Comparison of ENCODE assay signal across 10 cellular contexts in the genomic region with DNA sequence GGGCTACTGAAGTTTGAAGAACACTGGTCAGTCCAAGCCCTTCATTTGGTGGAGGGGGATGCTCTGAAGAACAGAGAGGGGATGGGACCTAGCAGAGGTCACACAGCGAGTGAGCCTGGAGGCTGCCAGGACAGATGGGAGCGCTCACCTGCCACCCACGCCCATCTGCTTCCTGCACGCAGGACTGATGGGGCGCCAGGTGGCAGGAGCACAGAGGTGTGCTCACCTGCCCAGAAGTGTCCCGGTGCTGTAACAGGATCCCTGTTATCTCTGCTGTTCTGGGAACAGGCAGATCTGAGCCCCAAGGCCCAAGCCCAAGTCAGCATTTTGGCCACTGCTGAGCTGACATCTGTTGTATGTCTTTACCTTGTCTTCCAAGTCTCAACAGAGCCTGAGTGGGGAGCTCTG. TPM values are rescaled to one million over a fixed set of nuclear protein-coding genes. Genes with fewer than 3 reads are reported as not detected.
DNase-seq lines count a peak whose midpoint lies in the region; TF ChIP-seq lines count a peak whose summit lies in the region.
"Had no signal": no experiment of that assay in that cellular context is flagged by ENCODE, and none has a peak within 500 bp of the region (broad histone marks: within the 10 kb centered on the region; RNA-seq: fewer than 3 reads in every experiment).

No MANE protein-coding gene starts in this region.

- 48 to 55% methylated on average over 4 to 5 of the region's 6 CpGs for WGBS in esophagus squamous epithelium, 2 donors
- WGBS in suprapubic skin: 55% methylated on average over 5 of the region's 6 CpGs
- WGBS in tibial nerve, 2 donors: 84 to 85% methylated on average over 6 of the region's 6 CpGs

- H3K4me1 ChIP-seq in esophagus squamous epithelium: peaks cover 20 to 31% (median 22%) of the 10 kb centered on the region in 3 donors
- H3K4me1 ChIP-seq in suprapubic skin: peaks cover 27% of the 10 kb centered on the region
- H3K4me1 ChIP-seq in tibial nerve: peaks cover 0 to 25% (median 0%) of the 10 kb centered on the region in 4 donors

- no peaks in the 10 kb centered on the region for H3K9me3 ChIP-seq in esophagus squamous epithelium
- H3K9me3 ChIP-seq in suprapubic skin: no peaks in the 10 kb centered on the region
- no peaks in the 10 kb centered on the region for H3K9me3 ChIP-seq in tibial nerve
- H3K9me3 ChIP-seq: neutrophil had no signal

- no peaks in the 10 kb centered on the region for H3K36me3 ChIP-seq in esophagus squamous epithelium
- H3K36me3 ChIP-seq in suprapubic skin: no peaks in the 10 kb centered on the region
- no peaks in the 10 kb centered on the region for H3K36me3 ChIP-seq in tibial nerve
- H3K36me3 ChIP-seq: neutrophil had no signal

- H3K27ac ChIP-seq in esophagus squamous epithelium (peak overlapping the region; percentile 39 to 77 (median 56)), suprapubic skin (peak overlapping the region; percentile 65), tibial nerve (no peak overlapping the region)
- H3K27ac ChIP-seq: 22Rv1, neutrophil had no signal

- H3K27me3 ChIP-seq in esophagus squamous epithelium (peaks cover 0 to 35% (median 0%) of the 10 kb centered on the region in 4 donors), suprapubic skin (no peaks in the 10 kb centered on the region), tibial nerve (no peaks in the 10 kb centered on the region)
- H3K27me3 ChIP-seq: neutrophil had no signal

- TF ChIP-seq CTCF in esophagus squamous epithelium (IDR thresholded peaks at IDR 0.05): peak in 1 of 6 experiments; percentile 36
- no peak for TF ChIP-seq CTCF in suprapubic skin (IDR thresholded peaks at IDR 0.05)
- TF ChIP-seq CTCF in tibial nerve (IDR thresholded peaks at IDR 0.05): no peak

- TF ChIP-seq EP300 in suprapubic skin (IDR thresholded peaks at IDR 0.05): no peak
- TF ChIP-seq EP300 in tibial nerve (IDR thresholded peaks at IDR 0.05): no peak

- H3K4me3 ChIP-seq in esophagus squamous epithelium: no peak overlapping the region
- H3K4me3 ChIP-seq in suprapubic skin: no peak overlapping the region
- H3K4me3 ChIP-seq in tibial nerve: no peak overlapping the region

- intact Hi-C loops in esophagus squamous epithelium (cut with DNase I): no loop called here

- TF ChIP-seq POLR2A in esophagus squamous epithelium (IDR thresholded peaks at IDR 0.05): no peak
- TF ChIP-seq POLR2A in suprapubic skin (IDR thresholded peaks at IDR 0.05): no peak
- no peak for TF ChIP-seq POLR2A in tibial nerve (IDR thresholded peaks at IDR 0.05)

- DNase-seq in DMS 273 (lab: John Stamatoyannopoulos, UW; ENCODE audit: unreplicated experiment) (peak; percentile 29), DMS 273 treated with DMSO at 0.1 percent for 48 hours (lab: John Stamatoyannopoulos, UW) (no peak), NCI-H510A treated with DMSO at 0.1 percent for 48 hours (lab: John Stamatoyannopoulos, UW) (peak; percentile 60), esophagus squamous epithelium (lab: John Stamatoyannopoulos, UW) (no peak), suprapubic skin (ENCODE audit: low spot score in 2 of 2) (no peak), tibial nerve (ENCODE audit: low spot score in 2 of 2) (no peak), GOT3 (lab: John Stamatoyannopoulos, UW) (no peak)
- no peak for DNase-seq in effector CD8-positive, alpha-beta T cell (lab: John Stamatoyannopoulos, UW)

RNA-seq across cellular contexts. Expression of gene EPHB2, which starts 40.5 kb away (rescaled TPM):
- total RNA-seq in esophagus squamous epithelium (1 to 10 TPM in 2 of 4 donors, under 1 TPM in 2; 0.08 to 3.4 (median 1.9) TPM), suprapubic skin (1 to 10 TPM in 3 of 4 donors, under 1 TPM in 1; 0.32 to 4.0 (median 1.7) TPM), tibial nerve (10 to 100 TPM in 1 of 4 donors, 1 to 10 TPM in 3; 7.2 to 12.6 (median 9.1) TPM)

Comparison
In these comparisons a context has a peak if more than half of its experiments do, and no peak if none do; other contexts are left out.
1. DNase-seq: peak in DMS 273 (single experiment) and NCI-H510A treated with DMSO at 0.1 percent for 48 hours (single experiment); none in DMS 273 treated with DMSO at 0.1 percent for 48 hours (single experiment), esophagus squamous epithelium (single experiment), suprapubic skin (0 of 2), effector CD8-positive, alpha-beta T cell (single experiment), tibial nerve (0 of 2) and GOT3 (single experiment).
2. H3K27ac ChIP-seq: peak in esophagus squamous epithelium (4 of 4) and suprapubic skin (single experiment); none in tibial nerve (0 of 4).